In the genomic region with DNA sequence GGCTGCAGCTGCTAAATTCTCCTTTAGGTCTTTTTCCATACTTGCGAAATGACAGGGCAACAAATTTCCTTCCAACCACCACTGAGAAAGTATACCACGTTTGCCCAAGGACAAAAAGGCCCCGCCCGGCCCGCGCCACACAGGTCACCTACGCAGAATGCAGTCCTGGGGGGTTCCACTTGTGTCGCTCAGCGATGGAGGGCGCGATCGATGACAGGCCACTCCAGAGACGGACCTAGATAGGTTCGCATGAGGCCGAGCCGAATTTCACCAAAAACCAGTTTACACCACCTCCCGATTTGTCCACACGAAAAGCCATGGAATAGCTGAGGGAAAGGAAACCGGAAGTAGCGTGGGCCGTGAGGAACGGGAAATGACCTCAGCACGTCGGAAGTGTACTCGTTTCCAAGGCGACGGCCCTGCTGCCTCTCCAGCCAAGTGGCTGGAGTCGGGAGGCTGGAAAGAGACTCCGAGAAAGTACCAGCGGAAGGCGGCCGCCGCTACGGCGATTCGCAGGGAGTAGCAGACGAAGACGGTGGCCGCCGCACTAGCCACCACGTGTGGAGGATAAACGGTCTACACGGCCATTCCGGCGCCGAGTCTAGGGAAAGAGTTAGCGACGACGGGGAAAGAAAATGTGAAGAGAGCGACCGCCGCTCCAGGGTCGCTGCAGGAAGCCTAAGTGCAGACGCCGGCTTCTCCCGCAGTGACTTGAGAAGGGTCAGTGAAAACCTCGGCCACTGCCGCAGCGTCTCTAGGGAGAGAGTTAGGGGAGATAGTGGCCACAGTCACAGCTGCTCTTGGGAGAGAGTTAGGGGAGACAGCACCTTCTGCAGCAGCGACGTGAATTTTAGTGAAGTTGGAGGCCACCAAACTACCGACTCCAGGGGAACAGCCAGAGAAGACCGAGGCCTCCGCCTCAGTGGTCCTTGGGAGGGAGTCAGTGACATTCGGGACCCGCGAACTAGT, we compare ENCODE assay signal across 8 cellular contexts. TPM values are rescaled to one million over a fixed set of nuclear protein-coding genes. Genes with fewer than 3 reads are reported as not detected.
DNase-seq lines count a peak whose midpoint lies in the region; ATAC-seq and TF ChIP-seq lines count a peak whose summit lies in the region.

ANKRD42 (plus strand) TSS at position 398 of the 969 bp plus-strand sequence. CDS start 959 bp downstream, outside the sequence.

- H3K36me3 ChIP-seq in PC-9 (ENCODE audit: low read depth) (peaks cover 23% of the 10 kb centered on the region), esophagus squamous epithelium (peaks cover 0 to 41% (median 8%) of the 10 kb centered on the region in 3 donors)

- H3K79me2 ChIP-seq in PC-9 (ENCODE audit: low read depth): peaks cover 43% of the 10 kb centered on the region

- CTCF ChIA-PET in PC-9 (lab: Charles Lee): no interaction called here

- H3K27ac ChIP-seq in PC-9 (peak within 1 kb of the TSS; percentile 42), esophagus squamous epithelium (peak within 1 kb of the TSS; percentile 89 to 94 (median 92))

- H3K4me3 ChIP-seq in Jurkat, Clone E6-1 (ENCODE audit: low read length): peak within 1 kb of the TSS; percentile 95
- H3K4me3 ChIP-seq in PC-9 (peak within 1 kb of the TSS; percentile 72), esophagus squamous epithelium (peak within 1 kb of the TSS; percentile 69 to 91 (median 80))

- H3K4me2 ChIP-seq in PC-9: peak within 1 kb of the TSS; percentile 93

- DNase-seq in DMS153 treated with DMSO at 0.1 percent for 48 hours (lab: John Stamatoyannopoulos, UW; ENCODE audit: unreplicated experiment): peak; percentile 90
- DNase-seq in Jurkat, Clone E6-1 (ENCODE audit: low read depth, low spot score): peak; percentile 81
- DNase-seq in PC-9: peak; percentile 87 to 96
- DNase-seq in activated T-cell treated with anti-CD3 and anti-CD28 coated beads, Interleukin-2, amount 50 U/mL, for 48 hours: peak; percentile 89 to 91
- DNase-seq in esophagus squamous epithelium (lab: John Stamatoyannopoulos, UW): peak; percentile 69
- peak; percentile 97 for DNase-seq in myocyte (ENCODE audit: low read depth)
- peak; percentile 67 to 86 for DNase-seq in stimulated activated CD8-positive, alpha-beta memory T cell treated with anti-CD3 and anti-CD28 coated beads, Interleukin-7, amount 100 ng/mL, for 48 hours (ENCODE audit: extremely low read depth in 1 of 2, low read depth in 1 of 2)

- H3K9me3 ChIP-seq in PC-9 (ENCODE audit: insufficient read depth, low read depth) (no peaks in the 10 kb centered on the region), esophagus squamous epithelium (no peaks in the 10 kb centered on the region)

- peak in 3 of 4 donors; percentile 33 to 85 (median 73) for TF ChIP-seq POLR2A in esophagus squamous epithelium (IDR thresholded peaks at IDR 0.05)

- 0 to 1% methylated on average over 24 to 48 of the region's 67 CpGs for WGBS in esophagus squamous epithelium, 2 donors

- H2AFZ ChIP-seq in PC-9: peak within 1 kb of the TSS; percentile 87

- POLR2A ChIA-PET in PC-9 (lab: Charles Lee; ENCODE audit: unreplicated experiment): interaction anchor here (0.6 to 0.8 kb wide), 3 partner anchors 38 to 120 kb away, joined by 5 to 8 read pairs (median 6); partner anchors contain the start of gene CCDC90B

- TSS peak; percentile 51 for BruUV-seq in PC-9 (replicated peaks; lab: Mats Ljungman, UMichigan)

- H4K20me1 ChIP-seq in PC-9 (ENCODE audit: insufficient read depth): no peaks in the 10 kb centered on the region

- no peak for TF ChIP-seq CTCF in PC-9 (conservative IDR thresholded peaks at IDR 0.05)
- TF ChIP-seq CTCF in esophagus squamous epithelium (IDR thresholded peaks at IDR 0.05): no peak

- H3K27me3 ChIP-seq in PC-9 (ENCODE audit: insufficient read depth, low read depth) (no peaks in the 10 kb centered on the region), esophagus squamous epithelium (no peaks in the 10 kb centered on the region)

- peaks cover 32% of the 10 kb centered on the region for H3K4me1 ChIP-seq in PC-9 (replicated peaks; ENCODE audit: insufficient read depth)
- peaks cover 10 to 49% (median 20%) of the 10 kb centered on the region in 3 donors for H3K4me1 ChIP-seq in esophagus squamous epithelium

- H3F3A ChIP-seq in PC-9 (ENCODE audit: insufficient read depth, low read depth): peaks cover 33% of the 10 kb centered on the region; the same call in 1 of the 2 replicates

- intact Hi-C loops in PC-9 (cut with micrococcal nuclease; ENCODE audit: unreplicated experiment): loop anchor here (1.0 to 10.0 kb wide), 4 partner anchors 33 to 293 kb away; partner anchors contain the start of genes CCDC90B, DDIAS, PRCP and RAB30
- intact Hi-C loops in esophagus squamous epithelium (cut with DNase I): loop anchor here (10.0 kb wide), 1 partner anchor 91 kb away; the partner anchor contains the start of gene CCDC90B

- ATAC-seq in GM21619 (IDR thresholded peaks at IDR 0.05; ENCODE audit: unreplicated experiment): peak; percentile 94

- H3K9me2 ChIP-seq in PC-9 (ENCODE audit: insufficient read depth): no peaks in the 10 kb centered on the region

RNA-seq across cellular contexts. Expression of gene ANKRD42, which starts in this region (rescaled TPM):
- polyA plus RNA-seq in Jurkat, Clone E6-1 (2012; ENCODE audit: insufficient read depth, insufficient read length): 4.5 TPM
- 6.8 and 10.4 TPM in 2 replicates for total RNA-seq in PC-9 (2021)
- total RNA-seq in esophagus squamous epithelium: 1 to 10 TPM; 3.9 to 7.4 (median 5.2) TPM
- 4.7 and 4.8 TPM in 2 replicates for total RNA-seq in myocyte
- polyA plus RNA-seq in myocyte (2012): 10.3 TPM

Comparison
In these comparisons a context has a peak if more than half of its experiments do, and no peak if none do; other contexts are left out.
1. Peak in every context shown above with its lines: DNase-seq, ATAC-seq, H3K4me3 ChIP-seq and H3K27ac ChIP-seq.